ENCODE assay signal across 4 cellular contexts in genomic region chr19:29292562-29292961, GRCh38.
"Had no signal": no experiment of that assay in that cellular context is flagged by ENCODE, and none has a peak within 500 bp of the region (broad histone marks: within the 10 kb centered on the region; RNA-seq: fewer than 3 reads in every experiment).

No MANE protein-coding gene starts in this region.

- H3K4me3 ChIP-seq: GM23338 had no signal

- H3K27ac Mint-ChIP-seq: GM23338 had no signal

- ATAC-seq: GM23338 had no signal

- DNase-seq: H9, HCEC 1CT, IMR-90 had no signal

- H3K4me3 Mint-ChIP-seq: GM23338, H9 had no signal
